Comparison of ENCODE assay signal across 16 cellular contexts in the genomic region with DNA sequence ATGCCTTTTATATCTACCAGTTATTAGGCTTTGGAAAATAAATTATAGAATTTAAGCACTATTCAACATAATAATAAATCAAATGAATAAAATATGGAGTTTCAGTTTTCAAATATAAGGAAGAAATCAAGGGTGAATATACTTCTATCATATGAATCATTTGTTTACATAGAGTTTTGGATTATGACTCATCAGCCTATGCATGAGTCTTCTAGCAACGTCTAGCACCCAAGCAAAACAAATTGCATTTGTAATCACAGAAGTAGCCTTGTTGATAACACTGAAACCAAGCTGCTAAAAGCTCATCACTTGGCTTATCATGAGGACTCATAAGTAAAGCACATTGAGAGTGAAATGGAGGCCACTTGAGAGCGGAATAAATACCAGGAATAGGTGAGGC.
"Had no signal": no experiment of that assay in that cellular context is flagged by ENCODE, and none has a peak within 500 bp of the region (broad histone marks: within the 10 kb centered on the region; RNA-seq: fewer than 3 reads in every experiment).

No MANE protein-coding gene starts in this region.

- H3K4me1 Mint-ChIP-seq: activated naive CD4-positive, alpha-beta T cell treated with anti-CD3 and anti-CD28 coated beads, Interleukin-2, amount 50 U/mL, for 24 hours; neural crest cell had no signal

- H3K4me1 ChIP-seq: esophagus muscularis mucosa, gastrocnemius medialis, left ventricle myocardium inferior, upper lobe of left lung had no signal

- H3K27me3 ChIP-seq: brain microvascular endothelial cell, esophagus muscularis mucosa, gastrocnemius medialis, ovary, upper lobe of left lung had no signal

- H3K27me3 Mint-ChIP-seq: activated naive CD4-positive, alpha-beta T cell treated with anti-CD3 and anti-CD28 coated beads, Interleukin-2, amount 50 U/mL, for 24 hours; stimulated activated naive CD8-positive, alpha-beta T cell treated with anti-CD3 and anti-CD28 coated beads, Interleukin-15, Interleukin-2, amounts not matched to agents 100 ng/mL and 50 ng/mL, for 24 hours had no signal

- H3K9me3 ChIP-seq: esophagus muscularis mucosa, gastrocnemius medialis, left ventricle myocardium inferior, ovary, upper lobe of left lung had no signal

- H3K27ac Mint-ChIP-seq: activated naive CD4-positive, alpha-beta T cell treated with anti-CD3 and anti-CD28 coated beads, Interleukin-2, amount 50 U/mL, for 24 hours; stimulated activated naive CD8-positive, alpha-beta T cell treated with anti-CD3 and anti-CD28 coated beads, Interleukin-15, Interleukin-2, amounts not matched to agents 100 ng/mL and 50 ng/mL, for 24 hours; T-helper 2 cell treated with Interferon-gamma antibody and Interleukin-4, amounts not matched to agents 5 μg/mL and 100 μg/mL, for 36 hours had no signal

- H3K36me3 Mint-ChIP-seq: activated naive CD4-positive, alpha-beta T cell treated with anti-CD3 and anti-CD28 coated beads, Interleukin-2, amount 50 U/mL, for 24 hours had no signal

- H3K9me3 Mint-ChIP-seq: activated naive CD4-positive, alpha-beta T cell treated with anti-CD3 and anti-CD28 coated beads, Interleukin-2, amount 50 U/mL, for 24 hours had no signal

- DNase-seq: activated T-cell treated with anti-CD3 and anti-CD28 coated beads, Interleukin-2, amount 50 U/mL, for 1 hour; amniotic stem cell; brain microvascular endothelial cell; dorsolateral prefrontal cortex; gastrocnemius medialis; left ventricle myocardium inferior; mesendoderm; ovary; stimulated activated CD4-positive, alpha-beta T cell treated with anti-CD3 and anti-CD28 coated beads, Interleukin-4, amount 100 ng/mL, for 1 hour; stimulated activated CD8-positive, alpha-beta memory T cell treated with anti-CD3 and anti-CD28 coated beads, Interleukin-4, amount 100 ng/mL, for 48 hours; upper lobe of left lung had no signal

- H3K4me3 Mint-ChIP-seq: activated naive CD4-positive, alpha-beta T cell treated with anti-CD3 and anti-CD28 coated beads, Interleukin-2, amount 50 U/mL, for 24 hours; neural crest cell; stimulated activated naive CD8-positive, alpha-beta T cell treated with anti-CD3 and anti-CD28 coated beads, Interleukin-15, Interleukin-2, amounts not matched to agents 100 ng/mL and 50 ng/mL, for 24 hours; T-helper 2 cell treated with Interferon-gamma antibody and Interleukin-4, amounts not matched to agents 5 μg/mL and 100 μg/mL, for 36 hours had no signal

- H3K36me3 ChIP-seq: brain microvascular endothelial cell, esophagus muscularis mucosa, gastrocnemius medialis, left ventricle myocardium inferior, ovary, upper lobe of left lung had no signal

- H3K27ac ChIP-seq: brain microvascular endothelial cell, dorsolateral prefrontal cortex, esophagus muscularis mucosa, gastrocnemius medialis, left ventricle myocardium inferior, ovary, upper lobe of left lung had no signal

- H3K4me3 ChIP-seq: dorsolateral prefrontal cortex, esophagus muscularis mucosa, gastrocnemius medialis, left ventricle myocardium inferior, ovary, upper lobe of left lung had no signal
